1 cellular context compared by ENCODE assay signal in genomic region chr14:65472189-65472588, GRCh38.
TF ChIP-seq lines count a peak whose summit lies in the region.

No MANE protein-coding gene starts in this region.

TF ChIP-seq in H1, 55 proteins besides CTCF, POLR2A, EP300 and RAD21:
- 0 out of 2 replicates have a peak, but pooled peaks have one; percentile 18 for TF ChIP-seq SIX5 (IDR thresholded peaks at IDR 0.05; ENCODE audit: low read depth, low read length)
- no peak for TF ChIP-seq SRF (IDR thresholded peaks at IDR 0.05; ENCODE audit: low read depth, low read length)
